Comparison of ENCODE assay signal across 8 cellular contexts in genomic region chr4:83115000-83115399, GRCh38. TPM values are rescaled to one million over a fixed set of nuclear protein-coding genes. Genes with fewer than 3 reads are reported as not detected.
DNase-seq lines count a peak whose midpoint lies in the region; TF ChIP-seq lines count a peak whose summit lies in the region.
"Had no signal": no experiment of that assay in that cellular context is flagged by ENCODE, and none has a peak within 500 bp of the region (broad histone marks: within the 10 kb centered on the region; RNA-seq: fewer than 3 reads in every experiment).

No MANE protein-coding gene starts in this region.

- peak overlapping the region; percentile 90 for H3K27ac ChIP-seq in colonic mucosa
- no peak overlapping the region for H3K27ac ChIP-seq in right atrium auricular region

- no peaks in the 10 kb centered on the region for H3K9me3 ChIP-seq in colonic mucosa
- no peaks in the 10 kb centered on the region for H3K9me3 ChIP-seq in right atrium auricular region

- intact Hi-C loops in colonic mucosa (cut with DNase I): loop anchor here (5.0 kb wide), 1 partner anchor 137 kb away; no protein-coding TSS in a partner anchor

- DNase-seq in ELR (ENCODE audit: low read depth) (peak; percentile 79), NCI-H226 (peak; percentile 35), colonic mucosa (no peak), non-pigmented ciliary epithelial cell (ENCODE audit: low read depth) (peak; percentile 43), UCSD-AML1 (lab: John Stamatoyannopoulos, UW; ENCODE audit: unreplicated experiment) (no peak), right atrium auricular region (ENCODE audit: low spot score) (no peak)
- no peak for DNase-seq in stimulated activated CD4-positive, alpha-beta T cell treated with anti-CD3 and anti-CD28 coated beads, Interleukin-4, amount 100 ng/mL, for 24 hours
- DNase-seq: activated gamma-delta T cell had no signal

- H3K4me1 ChIP-seq in colonic mucosa (peaks cover 4% of the 10 kb centered on the region), right atrium auricular region (peaks cover 0 to 4% of the 10 kb centered on the region in 2 donors)

- H3K27me3 ChIP-seq in colonic mucosa (no peaks in the 10 kb centered on the region), right atrium auricular region (no peaks in the 10 kb centered on the region)

- no peak overlapping the region for H3K9ac ChIP-seq in colonic mucosa (ENCODE audit: low read depth in 2 of 2, low read length in 2 of 2)

- TF ChIP-seq CTCF in colonic mucosa (IDR thresholded peaks at IDR 0.05): no peak
- TF ChIP-seq CTCF in right atrium auricular region (IDR thresholded peaks at IDR 0.05): no peak

- H3K36me3 ChIP-seq in colonic mucosa (no peaks in the 10 kb centered on the region), right atrium auricular region (no peaks in the 10 kb centered on the region)

- H3K4me3 ChIP-seq in colonic mucosa (no peak overlapping the region), right atrium auricular region (no peak overlapping the region)

RNA-seq across cellular contexts. Expression of gene PLAC8, which starts 0.5 kb away (rescaled TPM):
- total RNA-seq in colonic mucosa (100 to 1,000 TPM; 246 to 715 TPM), right atrium auricular region (1 to 10 TPM in 1 of 2 donors, under 1 TPM in 1; 0.48 to 2.1 TPM)

Comparison
In these comparisons a context has a peak if more than half of its experiments do, and no peak if none do; other contexts are left out.
1. DNase-seq: peak in ELR (single experiment), NCI-H226 (single experiment) and non-pigmented ciliary epithelial cell (single experiment); none in colonic mucosa (single experiment), stimulated activated CD4-positive, alpha-beta T cell treated with anti-CD3 and anti-CD28 coated beads, Interleukin-4, amount 100 ng/mL, for 24 hours (single experiment), UCSD-AML1 (single experiment) and right atrium auricular region (single experiment).
2. RNA of gene PLAC8, which starts 0.5 kb away (total RNA-seq): 246 to 715 TPM in colonic mucosa; 0.48 to 2.1 TPM in right atrium auricular region; every median in the first group is over 10 times any median in the second.